In the genomic region with DNA sequence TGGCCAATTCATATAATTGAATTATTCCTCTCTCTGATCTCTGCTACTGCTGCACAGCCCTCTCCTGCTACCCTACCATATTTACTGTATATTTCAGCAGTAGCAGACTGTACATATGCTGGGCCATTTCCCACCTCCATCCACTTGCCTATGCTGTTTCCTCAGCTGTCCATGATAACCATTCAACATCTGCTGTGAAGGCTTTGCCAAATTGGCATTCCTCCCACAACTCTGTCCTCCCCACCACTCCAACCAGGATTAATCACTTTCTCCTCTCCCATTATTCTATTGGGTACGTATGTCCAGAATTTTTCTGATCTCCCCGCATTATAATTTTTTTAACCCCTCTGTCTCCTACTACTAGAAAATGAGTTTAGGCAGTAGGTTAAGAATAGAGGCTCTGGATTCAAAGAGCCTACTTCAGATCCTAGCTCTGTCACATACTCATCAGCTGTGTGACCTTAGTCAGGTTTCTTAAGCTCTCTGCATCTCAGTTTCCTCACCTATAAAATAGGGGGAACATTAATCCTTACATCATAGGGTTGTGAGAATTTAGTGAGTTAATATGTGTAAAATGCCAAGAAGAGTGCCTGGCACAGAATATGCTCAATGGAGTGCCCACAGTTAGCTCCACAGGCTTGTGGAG, we compare ENCODE assay signal across 12 cellular contexts.
DNase-seq lines count a peak whose midpoint lies in the region; ATAC-seq and TF ChIP-seq lines count a peak whose summit lies in the region.
"Had no signal": no experiment of that assay in that cellular context is flagged by ENCODE, and none has a peak within 500 bp of the region (broad histone marks: within the 10 kb centered on the region; RNA-seq: fewer than 3 reads in every experiment).

No MANE protein-coding gene starts in this region.

- DNase-seq in HFF-Myc (ENCODE audit: extremely low read depth, low read depth): peak; percentile 64
- peak; percentile 91 for DNase-seq in RPMI7951 (ENCODE audit: low read depth)
- peak; percentile 65 for DNase-seq in fibroblast of the conjunctiva (ENCODE audit: low read depth)
- DNase-seq in SKM-1 (lab: John Stamatoyannopoulos, UW; ENCODE audit: unreplicated experiment): no peak
- no peak for DNase-seq in activated naive CD4-positive, alpha-beta T cell (lab: John Stamatoyannopoulos, UW)
- DNase-seq: DND-41, mesendoderm, NCI-H1436 had no signal

- peak overlapping the region; percentile 1 for H3K9ac ChIP-seq in skeletal muscle satellite cell (ENCODE audit: low read depth, low read length)

- no peaks in the 10 kb centered on the region for H3K9me3 ChIP-seq in skeletal muscle satellite cell (replicated peaks; ENCODE audit: low read length)
- H3K9me3 ChIP-seq: ascending aorta had no signal

- peaks cover 24% of the 10 kb centered on the region for H3K36me3 ChIP-seq in skeletal muscle satellite cell (ENCODE audit: insufficient read depth, low read length)
- H3K36me3 ChIP-seq: ascending aorta had no signal

- H3K27me3 ChIP-seq in skeletal muscle satellite cell (ENCODE audit: control insufficient read depth, insufficient read depth, low read length): no peaks in the 10 kb centered on the region
- H3K27me3 ChIP-seq: ascending aorta had no signal

- ATAC-seq in GM21423 (IDR thresholded peaks at IDR 0.05; ENCODE audit: unreplicated experiment) (no peak), GM18868 (IDR thresholded peaks at IDR 0.05; ENCODE audit: unreplicated experiment) (no peak)

- H3K4me3 ChIP-seq in HFF-Myc (replicated peaks; ENCODE audit: low read depth, low read length) (no peak overlapping the region), skeletal muscle satellite cell (ENCODE audit: low read length) (no peak overlapping the region)
- H3K4me3 ChIP-seq: ascending aorta had no signal

- TF ChIP-seq CTCF in HFF-Myc (IDR thresholded peaks at IDR 0.05; ENCODE audit: low read depth, low read length, missing control alignments): no peak

- H3K4me2 ChIP-seq in skeletal muscle satellite cell (ENCODE audit: low read length): peak overlapping the region; percentile 36

- H3K4me1 ChIP-seq in skeletal muscle satellite cell (ENCODE audit: control insufficient read depth, insufficient read depth, low read length): peaks cover 64% of the 10 kb centered on the region
- H3K4me1 ChIP-seq: ascending aorta had no signal

Comparison
In these comparisons a context has a peak if more than half of its experiments do, and no peak if none do; other contexts are left out.
1. DNase-seq: peak in HFF-Myc (single experiment), RPMI7951 (single experiment) and fibroblast of the conjunctiva (single experiment); none in SKM-1 (single experiment) and activated naive CD4-positive, alpha-beta T cell (0 of 4).